ENCODE assay signal across 20 cellular contexts in the genomic region with DNA sequence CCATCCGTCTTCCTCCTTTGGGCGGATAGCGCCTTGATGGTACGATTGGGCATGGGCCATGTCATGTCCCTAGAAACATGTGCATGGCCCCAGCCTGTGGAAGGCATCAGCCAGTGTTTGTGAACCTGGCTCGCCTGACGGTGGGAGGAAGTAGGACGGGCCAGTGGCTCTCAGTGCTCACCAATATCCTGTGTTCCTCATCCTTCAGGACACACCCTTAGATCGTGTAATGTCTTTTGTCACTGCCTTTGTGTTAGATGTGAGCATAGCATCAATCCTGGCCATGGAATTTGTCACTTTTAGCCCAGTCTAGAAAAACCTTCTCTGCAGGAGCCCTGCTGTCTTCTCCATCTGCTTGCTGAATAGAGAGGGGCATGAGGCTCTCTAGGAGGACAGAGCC.
DNase-seq lines count a peak whose midpoint lies in the region; ATAC-seq, FAIRE-seq and TF ChIP-seq lines count a peak whose summit lies in the region.
"Had no signal": no experiment of that assay in that cellular context is flagged by ENCODE, and none has a peak within 500 bp of the region (broad histone marks: within the 10 kb centered on the region; RNA-seq: fewer than 3 reads in every experiment).

No MANE protein-coding gene starts in this region.

- H3K36me3 ChIP-seq in PC-9 (ENCODE audit: low read depth): no peaks in the 10 kb centered on the region
- H3K36me3 ChIP-seq in pancreas: no peaks in the 10 kb centered on the region
- no peaks in the 10 kb centered on the region for H3K36me3 ChIP-seq in WERI-Rb-1
- H3K36me3 ChIP-seq: brain microvascular endothelial cell, HAP-1, Peyer's patch, upper lobe of left lung had no signal

- H3K9me3 ChIP-seq in PC-9 (ENCODE audit: insufficient read depth, low read depth) (no peaks in the 10 kb centered on the region), pancreas (no peaks in the 10 kb centered on the region), WERI-Rb-1 (ENCODE audit: severe bottlenecking) (no peaks in the 10 kb centered on the region)
- H3K9me3 ChIP-seq: HAP-1, Peyer's patch, upper lobe of left lung had no signal

- TF ChIP-seq CTCF in Calu3 (IDR thresholded peaks at IDR 0.05; ENCODE audit: unreplicated experiment) (no peak), PC-9 (conservative IDR thresholded peaks at IDR 0.05) (no peak), chondrocyte (IDR thresholded peaks at IDR 0.05) (no peak), pancreas (IDR thresholded peaks at IDR 0.05) (no peak), WERI-Rb-1 (IDR thresholded peaks at IDR 0.05; ENCODE audit: low read depth, low read length) (no peak)

- ATAC-seq in pancreas: no peak
- no peak for ATAC-seq in GM18868 (IDR thresholded peaks at IDR 0.05; ENCODE audit: unreplicated experiment)
- ATAC-seq in HG02938 (IDR thresholded peaks at IDR 0.05; ENCODE audit: unreplicated experiment): no peak
- ATAC-seq: left cardiac atrium had no signal

- intact Hi-C loops in Calu3 (cut with micrococcal nuclease; ENCODE audit: unreplicated experiment) (no loop called here), PC-9 (cut with micrococcal nuclease; ENCODE audit: unreplicated experiment) (no loop called here), pancreas (cut with DNase I) (no loop called here)

- H3K4me3 ChIP-seq in PC-9 (no peak overlapping the region), pancreas (no peak overlapping the region), WERI-Rb-1 (ENCODE audit: low read depth, low read length) (no peak overlapping the region)
- H3K4me3 ChIP-seq: HAP-1, Peyer's patch, upper lobe of left lung had no signal

- no peaks in the 10 kb centered on the region for H4K20me1 ChIP-seq in PC-9 (ENCODE audit: insufficient read depth)

- H3K9me2 ChIP-seq in PC-9 (ENCODE audit: insufficient read depth): no peaks in the 10 kb centered on the region

- no peaks in the 10 kb centered on the region for H3K27me3 Mint-ChIP-seq in Calu3 (ENCODE audit: unreplicated experiment)
- H3K27me3 Mint-ChIP-seq in chondrocyte (ENCODE audit: low read depth): no peaks in the 10 kb centered on the region

- H3K4me1 ChIP-seq in PC-9 (replicated peaks; ENCODE audit: insufficient read depth) (peaks cover 30% of the 10 kb centered on the region), pancreas (peaks cover 0 to 12% (median 0%) of the 10 kb centered on the region in 3 donors)
- H3K4me1 ChIP-seq: HAP-1 had no signal

- peaks cover 53% of the 10 kb centered on the region for H3K4me1 Mint-ChIP-seq in Calu3 (ENCODE audit: low read depth, unreplicated experiment)
- peaks cover 27% of the 10 kb centered on the region for H3K4me1 Mint-ChIP-seq in chondrocyte (ENCODE audit: low read depth)

- CTCF ChIA-PET in Calu3 (lab: Charles Lee): interaction anchor here (0.8 to 2.0 kb wide), 8 partner anchors 11 to 126 kb away, joined by 3 to 14 read pairs (median 4); a partner anchor contains a TSS
- CTCF ChIA-PET in PC-9 (lab: Charles Lee): no interaction called here

- DNase-seq in Calu3 (peak; percentile 68), PC-9 (no peak), chondrocyte (ENCODE audit: low spot score) (no peak), pancreas (no peak), hypothalamus (lab: John Stamatoyannopoulos, UW) (no peak), WERI-Rb-1 (no peak)
- DNase-seq: activated naive CD4-positive, alpha-beta T cell; brain microvascular endothelial cell; effector CD8-positive, alpha-beta T cell; KBM-7; left cardiac atrium; NCI-H1092; NCI-H774; small intestine; upper lobe of left lung had no signal

- H3K4me3 Mint-ChIP-seq in Calu3 (ENCODE audit: low read depth, unreplicated experiment) (peak overlapping the region; percentile 56), chondrocyte (ENCODE audit: unreplicated experiment) (no peak overlapping the region)

- no TSS peak for BruUV-seq in Calu3 (replicated peaks; lab: Mats Ljungman, UMichigan)
- no TSS peak for BruUV-seq in PC-9 (replicated peaks; lab: Mats Ljungman, UMichigan)

- POLR2A ChIA-PET in PC-9 (lab: Charles Lee; ENCODE audit: unreplicated experiment): interaction anchor here (0.8 kb wide), 1 partner anchor 11 kb away, joined by 4 read pairs; no protein-coding TSS in a partner anchor

- H3K27ac Mint-ChIP-seq in Calu3 (ENCODE audit: unreplicated experiment): peak overlapping the region; percentile 98
- peak overlapping the region; percentile 42 for H3K27ac Mint-ChIP-seq in chondrocyte (ENCODE audit: unreplicated experiment)

- H3K27me3 ChIP-seq in PC-9 (ENCODE audit: insufficient read depth, low read depth) (no peaks in the 10 kb centered on the region), pancreas (no peaks in the 10 kb centered on the region), WERI-Rb-1 (ENCODE audit: insufficient read depth, low read depth, severe bottlenecking) (peaks cover 6% of the 10 kb centered on the region)
- H3K27me3 ChIP-seq: brain microvascular endothelial cell, Peyer's patch, upper lobe of left lung had no signal

- no peaks in the 10 kb centered on the region for H3K79me2 ChIP-seq in PC-9 (ENCODE audit: low read depth)

- no peak overlapping the region for H3K4me2 ChIP-seq in PC-9

- FAIRE-seq in pancreas (lab: Jason Lieb, UNC): no peak
- FAIRE-seq: GM18507, small intestine had no signal

- H3F3A ChIP-seq in PC-9 (ENCODE audit: insufficient read depth, low read depth): peaks cover 28% of the 10 kb centered on the region; the same call in 1 of the 2 replicates

- H3K9me3 Mint-ChIP-seq in Calu3 (ENCODE audit: low read depth, unreplicated experiment) (no peaks in the 10 kb centered on the region), chondrocyte (ENCODE audit: low read depth) (no peaks in the 10 kb centered on the region)

- H2AFZ ChIP-seq in PC-9: no peak overlapping the region

- 72 to 75% methylated on average over 8 of the region's 8 CpGs for WGBS in pancreas, 2 donors

- peak overlapping the region; percentile 77; the same call in 1 of the 2 replicates for H3K27ac ChIP-seq in PC-9
- H3K27ac ChIP-seq in pancreas: peak overlapping the region; percentile 20 to 72 (median 51)
- no peak overlapping the region for H3K27ac ChIP-seq in WERI-Rb-1
- H3K27ac ChIP-seq: Peyer's patch had no signal

- peaks cover 27% of the 10 kb centered on the region for H3K36me3 Mint-ChIP-seq in Calu3 (ENCODE audit: insufficient read depth, unreplicated experiment)
- no peaks in the 10 kb centered on the region for H3K36me3 Mint-ChIP-seq in chondrocyte (ENCODE audit: low read depth)
